ENCODE assay signal across 8 cellular contexts in genomic region chr2:17878222-17879136, GRCh38. TPM values are rescaled to one million over a fixed set of nuclear protein-coding genes. Genes with fewer than 3 reads are reported as not detected.
DNase-seq lines count a peak whose midpoint lies in the region; ATAC-seq, FAIRE-seq and TF ChIP-seq lines count a peak whose summit lies in the region.

KCNS3 (plus strand) TSS chr2:17878667; CDS start chr2:17931009, 52,342 bp downstream.

- ATAC-seq in GM18517 (IDR thresholded peaks at IDR 0.05; ENCODE audit: unreplicated experiment), result peak; percentile 65
- ATAC-seq in HG02938 (IDR thresholded peaks at IDR 0.05; ENCODE audit: unreplicated experiment), result peak; percentile 55
- ATAC-seq in GM12878, result peak; percentile 76

- H3K4me1 ChIP-seq in GM12878 (ENCODE audit: control insufficient read depth, insufficient read depth, low read length), result no peaks in the 10 kb centered on the region; the same call in 1 of the 2 replicates

- SMC1A ChIA-PET in GM12878 (lab: Charles Lee; ENCODE audit: uncharacterized antibody, unreplicated experiment), result no interaction called here

- no peak for FAIRE-seq in GM12878 (lab: Jason Lieb, UNC)

- no peaks in the 10 kb centered on the region; the same call in 1 of the 2 replicates for H4K20me1 ChIP-seq in GM12878 (ENCODE audit: control insufficient read depth, insufficient read depth)

- TF ChIP-seq EP300 in GM12878 (IDR thresholded peaks at IDR 0.05; ENCODE audit: borderline replicate concordance in 1 of 2, control insufficient read depth in 1 of 2, low read depth in 2 of 2, low read length in 2 of 2), result no peak

- TF ChIP-seq CTCF in AG10803 (conservative IDR thresholded peaks at IDR 0.05; ENCODE audit: low read length) (no peak), GM12878 (IDR thresholded peaks at IDR 0.05 in 2 of 3, conservative IDR thresholded peaks at IDR 0.05 in 1 of 3; ENCODE audit: control insufficient read depth in 2 of 3, extremely low read depth in 1 of 3, insufficient read depth in 1 of 3, low read depth in 3 of 3, low read length in 3 of 3) (no peak)

- no peaks in the 10 kb centered on the region for H3K36me3 ChIP-seq in GM12878 (ENCODE audit: control insufficient read depth in 2 of 2, insufficient read depth in 2 of 2, low read length in 1 of 2)

- POLR2A ChIA-PET in GM12878 (lab: Charles Lee), result no interaction called here

- H3K27me3 ChIP-seq in GM12878 (replicated peaks in 1 of 2; ENCODE audit: control insufficient read depth in 2 of 2, insufficient read depth in 2 of 2, low read length in 1 of 2), result peaks cover 17 to 22% of the 10 kb centered on the region in 2 experiments

- no peak within 1 kb of the TSS for H3K9ac ChIP-seq in GM12878 (ENCODE audit: control insufficient read depth, insufficient read depth, low read length)

- DNase-seq in AG10803 (ENCODE audit: low read depth) (peak; percentile 23), NCI-H345 treated with DMSO at 0.1 percent for 48 hours (lab: John Stamatoyannopoulos, UW; ENCODE audit: unreplicated experiment) (peak; percentile 68), GM12878 (ENCODE audit: low read depth, low spot score) (no peak), iPS-NIHi11 (ENCODE audit: low spot score) (peak; percentile 93), COLO829 (ENCODE audit: low spot score) (no peak)

- H2AFZ ChIP-seq in GM12878 (ENCODE audit: control insufficient read depth, low read depth, low read length), result peak within 1 kb of the TSS; percentile 63

- BruUV-seq in GM12878 (replicated peaks; lab: Mats Ljungman, UMichigan), result no TSS peak

- CTCF ChIA-PET in GM12878 (lab: Yijun Ruan, JAX), result interaction anchor here (1.4 kb wide), 1 partner anchor 207 kb away, joined by 5 read pairs; no protein-coding TSS in a partner anchor

- H3K79me2 ChIP-seq in GM12878 (ENCODE audit: control insufficient read depth, insufficient read depth, low read length), result no peaks in the 10 kb centered on the region

- TF ChIP-seq POLR2A in GM12878 (IDR thresholded peaks at IDR 0.05; ENCODE audit: low read depth, low read length), result no peak

- in situ Hi-C loops in GM12878 (cut with MboI), result no loop called here

- no peaks in the 10 kb centered on the region for H3K9me3 ChIP-seq in GM12878 (replicated peaks; ENCODE audit: control insufficient read depth, insufficient read depth, low read length)

- RAD21 ChIA-PET in GM12878 (lab: Charles Lee; ENCODE audit: unreplicated experiment), result no interaction called here

- H3K4me3 ChIP-seq in AG10803 (ENCODE audit: low read length) (peak within 1 kb of the TSS; percentile 75), GM12878 (peak within 1 kb of the TSS; percentile 55), skin epidermis (peak within 1 kb of the TSS; percentile 34 to 77 (median 56))

- 3% methylated on average over 83 of the region's 114 CpGs for WGBS in GM12878 (ENCODE audit: insufficient coverage, insufficient replicate concordance, low lambda C conversion rate, missing lambda C conversion rate)

- no peak for TF ChIP-seq RAD21 in GM12878 (IDR thresholded peaks at IDR 0.05; ENCODE audit: insufficient read depth, low read depth, low read length)

- intact Hi-C loops in GM12878 (cut with micrococcal nuclease; ENCODE audit: unreplicated experiment), result no loop called here

- H3K27ac ChIP-seq in GM12878 (ENCODE audit: control insufficient read depth, insufficient read depth), result no peak within 1 kb of the TSS
- H3K27ac ChIP-seq in skin epidermis, result peak within 1 kb of the TSS in 8 of 21 experiments; percentile 8 to 71 (median 40)

- peak within 1 kb of the TSS; percentile 98 for H3K4me2 ChIP-seq in GM12878 (ENCODE audit: control insufficient read depth, insufficient read depth)

TF ChIP-seq in GM12878, 131 proteins besides CTCF, POLR2A, EP300 and RAD21:
- TF ChIP-seq LARP7 (IDR thresholded peaks at IDR 0.05), result 0 out of 2 replicates have a peak, but pooled peaks have one; percentile 25
- no peak for TF ChIP-seq ESRRA (IDR thresholded peaks at IDR 0.05; ENCODE audit: low read length)

RNA-seq across cellular contexts. Expression of gene KCNS3, which starts in this region (rescaled TPM):
- total RNA-seq in GM12878 (2013; cell fraction: nucleolus; rRNA removed), result not detected in 2 replicates
- not detected in 2 replicates for total RNA-seq in GM12878 (2014; rRNA removed)
- not detected in 2 replicates for total RNA-seq in GM12878 (2014; rRNA removed; fragmentation: Illumina TruSeq; extraction: Trizol)
- total RNA-seq in GM12878 (2021), result not detected in 2 replicates
- polyA plus RNA-seq in GM12878 (2011; ENCODE audit: low read depth), result not detected
- not detected in 2 replicates for polyA plus RNA-seq in GM12878 (2011; rRNA removed)
- polyA plus RNA-seq in GM12878 (2011; cell fraction: cytosol; rRNA removed), result 0.01 TPM in 1 of 2 replicates, not detected in the other
- not detected in 2 replicates for polyA plus RNA-seq in GM12878 (2011; cell fraction: nucleus; rRNA removed)
- polyA plus RNA-seq in GM12878 (2012), result not detected in 2 replicates
- not detected in 2 replicates for polyA plus RNA-seq in GM12878 (2014; fragmentation: Illumina TruSeq; extraction: Trizol)
- polyA plus RNA-seq in GM12878 (2014; fragmentation: Nextera tagmentation; extraction: Ambion mirVana), result not detected
- polyA plus RNA-seq in GM12878 (2014; rRNA removed), result not detected in 2 replicates
- polyA plus RNA-seq in GM12878 (2016; fragmentation: Nextera tagmentation; extraction: Ambion mirVana), result not detected
- not detected in 2 replicates for polyA minus RNA-seq in GM12878 (2011; rRNA and poly(A)+ RNA removed)
- polyA minus RNA-seq in GM12878 (2011; cell fraction: cytosol; rRNA and poly(A)+ RNA removed), result not detected in 2 replicates
- not detected in 2 replicates for polyA minus RNA-seq in GM12878 (2011; cell fraction: nucleus; rRNA and poly(A)+ RNA removed)

Comparison
In these comparisons a context has a peak if more than half of its experiments do, and no peak if none do; other contexts are left out.
1. Peak in ATAC-seq, H3K4me3 ChIP-seq and H3K4me2 ChIP-seq in GM12878; RNA of the gene not detected or under 1 TPM.
2. DNase-seq: peak in AG10803 (single experiment), NCI-H345 treated with DMSO at 0.1 percent for 48 hours (single experiment) and iPS-NIHi11 (single experiment); none in GM12878 (single experiment) and COLO829 (single experiment).
3. Peak in every context shown above with its lines, with median percentiles within 50 percentile points of each other: H3K4me3 ChIP-seq and ATAC-seq.